ENCODE assay signal across 18 cellular contexts in the genomic region with DNA sequence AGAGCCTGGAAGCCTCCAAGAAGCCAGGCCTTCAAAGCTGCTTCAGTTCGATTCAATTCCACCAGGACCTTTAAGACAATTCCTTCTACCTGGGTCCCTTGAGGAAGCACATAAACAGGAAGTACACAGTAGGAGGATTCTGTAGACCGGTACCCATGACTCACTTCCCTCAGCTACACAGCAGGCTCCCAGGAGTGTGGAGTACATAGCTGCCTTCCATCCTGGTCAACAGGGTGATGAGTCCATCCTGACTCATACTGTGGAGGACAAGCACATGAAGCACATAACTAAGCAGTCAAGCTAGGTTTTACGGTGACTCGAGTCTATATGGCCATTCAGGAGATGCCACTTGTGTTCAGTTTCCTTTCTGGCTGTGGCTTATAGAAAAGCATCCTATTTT.
A peak's percentile ranks its signal among the peaks of the same experiment; 100 is the strongest.
DNase-seq lines count a peak whose midpoint lies in the region; ATAC-seq, FAIRE-seq and TF ChIP-seq lines count a peak whose summit lies in the region.
"Had no signal": no experiment of that assay in that cellular context is flagged by ENCODE, and none has a peak within 500 bp of the region (broad histone marks: within the 10 kb centered on the region; RNA-seq: fewer than 3 reads in every experiment).

No MANE protein-coding gene starts in this region.

- no peaks in the 10 kb centered on the region for H3K4me1 Mint-ChIP-seq in activated naive CD4-positive, alpha-beta T cell treated with anti-CD3 and anti-CD28 coated beads, Interleukin-2, amount 10 ng/mL, durations not matched to agents 7 days and 5 days

- no peaks in the 10 kb centered on the region for H3K36me3 ChIP-seq in pancreas
- H3K36me3 ChIP-seq: gastroesophageal sphincter, spleen, thyroid gland had no signal

- H3K27me3 Mint-ChIP-seq in activated naive CD4-positive, alpha-beta T cell treated with anti-CD3 and anti-CD28 coated beads, Interleukin-2, amount 10 ng/mL, durations not matched to agents 7 days and 5 days = no peaks in the 10 kb centered on the region

- H3K27me3 ChIP-seq in pancreas = peaks cover 0 to 8% (median 0%) of the 10 kb centered on the region in 4 donors
- H3K27me3 ChIP-seq: thyroid gland had no signal

- FAIRE-seq in pancreas (lab: Jason Lieb, UNC) = no peak
- FAIRE-seq: GM12891 had no signal

- H3K36me3 Mint-ChIP-seq in activated naive CD4-positive, alpha-beta T cell treated with anti-CD3 and anti-CD28 coated beads, Interleukin-2, amount 10 ng/mL, durations not matched to agents 7 days and 5 days = no peaks in the 10 kb centered on the region
- H3K36me3 Mint-ChIP-seq: activated naive CD8-positive, alpha-beta T cell had no signal

- H3K27ac Mint-ChIP-seq in activated naive CD4-positive, alpha-beta T cell treated with anti-CD3 and anti-CD28 coated beads, Interleukin-2, amount 10 ng/mL, durations not matched to agents 7 days and 5 days = no peak overlapping the region
- H3K27ac Mint-ChIP-seq: activated naive CD8-positive, alpha-beta T cell had no signal

- H3K27ac ChIP-seq in epithelial cell of prostate (no peak overlapping the region), pancreas (no peak overlapping the region)
- H3K27ac ChIP-seq: gastroesophageal sphincter, PC-9, spleen, thyroid gland had no signal

- CTCF ChIA-PET in activated naive CD4-positive, alpha-beta T cell treated with anti-CD3 and anti-CD28 coated beads, Interleukin-2, amount 10 ng/mL, durations not matched to agents 7 days and 5 days (lab: Charles Lee) = no interaction called here

- WGBS in pancreas, 2 donors = 42 to 61% methylated on average over 4 of the region's 4 CpGs
- WGBS in lower leg skin, 2 donors = 68 to 78% methylated on average over 4 of the region's 4 CpGs

- ATAC-seq in pancreas (no peak), HG03196 (IDR thresholded peaks at IDR 0.05; ENCODE audit: unreplicated experiment) (no peak)
- ATAC-seq: gastroesophageal sphincter had no signal

- TF ChIP-seq CTCF in pancreas (IDR thresholded peaks at IDR 0.05) = no peak
- no peak for TF ChIP-seq CTCF in lower leg skin (IDR thresholded peaks at IDR 0.05)

- peaks cover under 1% of the 10 kb centered on the region for H3K9me3 Mint-ChIP-seq in activated naive CD4-positive, alpha-beta T cell treated with anti-CD3 and anti-CD28 coated beads, Interleukin-2, amount 10 ng/mL, durations not matched to agents 7 days and 5 days

- H3K9me3 ChIP-seq in pancreas = no peaks in the 10 kb centered on the region
- H3K9me3 ChIP-seq: gastroesophageal sphincter, spleen, thyroid gland had no signal

- H3K4me3 Mint-ChIP-seq in activated naive CD4-positive, alpha-beta T cell treated with anti-CD3 and anti-CD28 coated beads, Interleukin-2, amount 10 ng/mL, durations not matched to agents 7 days and 5 days = no peak overlapping the region
- H3K4me3 Mint-ChIP-seq: activated naive CD8-positive, alpha-beta T cell had no signal

- H3K4me3 ChIP-seq in pancreas (no peak overlapping the region), lower leg skin (ENCODE audit: low read depth, poor library complexity, severe bottlenecking) (no peak overlapping the region)
- H3K4me3 ChIP-seq: gastroesophageal sphincter, PC-9, spleen, thyroid gland had no signal

- DNase-seq in NK-92 treated with Interleukin-12 subunit alpha and Interleukin-12 subunit beta, amount 100 ng/mL, for 24 hours (lab: John Stamatoyannopoulos, UW) = peak; percentile 0
- DNase-seq in NK-92 (lab: John Stamatoyannopoulos, UW; ENCODE audit: unreplicated experiment) = no peak
- peak; percentile 80 for DNase-seq in RPMI7951 (ENCODE audit: low read depth)
- DNase-seq in epithelial cell of prostate (ENCODE audit: low read depth, low spot score) = peak; percentile 39
- no peak for DNase-seq in pancreas
- no peak for DNase-seq in lower leg skin (ENCODE audit: low spot score in 2 of 2)
- DNase-seq in activated naive CD4-positive, alpha-beta T cell treated with anti-CD3 and anti-CD28 coated beads, Interleukin-2, amount 10 ng/mL, durations not matched to agents 7 days and 5 days = no peak
- DNase-seq: 8988T, cortex of kidney, NCI-H1048, NCI-H345, spleen, thyroid gland had no signal

- intact Hi-C loops in pancreas (cut with DNase I) (no loop called here), lower leg skin (cut with DNase I; ENCODE audit: low total_unique reads) (loop anchor here (2.0 kb wide), 1 partner anchor 43 kb away; no protein-coding TSS in a partner anchor)

- no peaks in the 10 kb centered on the region for H3K4me1 ChIP-seq in pancreas
- H3K4me1 ChIP-seq: gastroesophageal sphincter, spleen, thyroid gland had no signal

- TF ChIP-seq POLR2A in lower leg skin (IDR thresholded peaks at IDR 0.05) = no peak

Comparison
In these comparisons a context has a peak if more than half of its experiments do, and no peak if none do; other contexts are left out.
1. DNase-seq: peak in NK-92 treated with Interleukin-12 subunit alpha and Interleukin-12 subunit beta, amount 100 ng/mL, for 24 hours (single experiment), RPMI7951 (single experiment) and epithelial cell of prostate (single experiment); none in NK-92 (single experiment), pancreas (0 of 6), lower leg skin (0 of 2) and activated naive CD4-positive, alpha-beta T cell treated with anti-CD3 and anti-CD28 coated beads, Interleukin-2, amount 10 ng/mL, durations not matched to agents 7 days and 5 days (single experiment).